Comparison of ENCODE assay signal across 33 cellular contexts in genomic region chr9:16912197-16912596, GRCh38. TPM values are rescaled to one million over a fixed set of nuclear protein-coding genes. Genes with fewer than 3 reads are reported as not detected.
"Had no signal": no experiment of that assay in that cellular context is flagged by ENCODE, and none has a peak within 500 bp of the region (broad histone marks: within the 10 kb centered on the region; RNA-seq: fewer than 3 reads in every experiment).

No MANE protein-coding gene starts in this region.

- DNase-seq: activated CD4-positive, alpha-beta memory T cell treated with anti-CD3 and anti-CD28 coated beads for 36 hours; activated CD4-positive, alpha-beta T cell treated with anti-CD3 and anti-CD28 coated beads for 48 hours; activated CD8-positive, alpha-beta memory T cell treated with anti-CD3 and anti-CD28 coated beads, Interleukin-2, amount 50 U/mL, for 4 hours; activated gamma-delta T cell treated with Interleukin-2 at 50 U/mL for 16 hours; activated naive CD4-positive, alpha-beta T cell treated with anti-CD3 and anti-CD28 coated beads, Interleukin-2, amount 50 U/mL, for 16 hours; activated naive CD8-positive, alpha-beta T cell treated with anti-CD3 and anti-CD28 coated beads, Interleukin-2, amount 50 U/mL, for 24 hours; activated T-cell treated with anti-CD3 and anti-CD28 coated beads, Interleukin-2, amount 50 U/mL, for 24 hours; cerebellar nuclear complex; dorsolateral prefrontal cortex; effector memory CD4-positive, alpha-beta T cell; erythroblast; foreskin melanocyte; islet precursor cell; left ventricle myocardium inferior; mesendoderm; SK-N-SH; stimulated activated CD4-positive, alpha-beta T cell treated with anti-CD3 and anti-CD28 coated beads, Interleukin-15, amount 100 ng/mL, for 24 hours; stimulated activated CD4-positive, alpha-beta T cell treated with anti-CD3 and anti-CD28 coated beads, Interleukin-2, amount 100 ng/mL, for 24 hours; stimulated activated naive B cell treated with anti-CD40 and anti-IgM and Interleukin-4, amounts not matched to agents 10 μg/mL and 1 μg/mL and 100 μg/mL, for 72 hours; stomach; SW 1271; T1000; WERI-Rb-1 had no signal

- H3K4me1 ChIP-seq: left ventricle myocardium inferior, stomach, suprapubic skin, tibial nerve had no signal

- H3K4me3 ChIP-seq: cardiac muscle cell, coronary artery, dorsolateral prefrontal cortex, left ventricle myocardium inferior, lung, right atrium auricular region, stomach, suprapubic skin, tibial nerve had no signal

- H3K4me1 Mint-ChIP-seq: activated naive CD8-positive, alpha-beta T cell treated with anti-CD3 and anti-CD28 coated beads, Interleukin-2, amount 50 U/mL, for 24 hours; brain; stimulated activated naive B cell treated with anti-CD40 and anti-IgM and Interleukin-4, amounts not matched to agents 10 μg/mL and 1 μg/mL and 100 μg/mL, for 72 hours had no signal

- H3K4me2 ChIP-seq: SK-N-SH had no signal

- H3K27ac ChIP-seq: cardiac muscle cell, coronary artery, dorsolateral prefrontal cortex, left ventricle myocardium inferior, right atrium auricular region, stomach, suprapubic skin, tibial nerve, WERI-Rb-1 had no signal

- H3K27ac Mint-ChIP-seq: activated CD4-positive, alpha-beta memory T cell treated with anti-CD3 and anti-CD28 coated beads for 36 hours; activated naive CD8-positive, alpha-beta T cell treated with anti-CD3 and anti-CD28 coated beads, Interleukin-2, amount 50 U/mL, for 24 hours; activated T-cell treated with anti-CD3 and anti-CD28 coated beads, Interleukin-2, amount 50 U/mL, for 24 hours; brain; stimulated activated naive B cell treated with anti-CD40 and anti-IgM and Interleukin-4, amounts not matched to agents 10 μg/mL and 1 μg/mL and 100 μg/mL, for 72 hours; T-helper 1 cell treated with Interleukin-12 subunit alpha and Interleukin-12 subunit beta and Interleukin-4 antibody, amounts not matched to agents 30 μg/mL and 1 μg/mL, for 36 hours had no signal

- H3K9ac ChIP-seq: SK-N-SH had no signal

- ATAC-seq: activated CD4-positive, CD25-positive, alpha-beta regulatory T cell treated with anti-CD3 and anti-CD28 coated beads, Interleukin-2, amount 50 U/mL, for 24 hours; activated naive CD8-positive, alpha-beta T cell treated with anti-CD3 and anti-CD28 coated beads, Interleukin-2, amount 50 U/mL, for 24 hours; stimulated activated naive B cell treated with anti-CD40 and anti-IgM and Interleukin-4, amounts not matched to agents 10 μg/mL and 1 μg/mL and 100 μg/mL, for 72 hours had no signal

- H3K27me3 ChIP-seq: dorsolateral prefrontal cortex, right atrium auricular region, stomach, suprapubic skin, tibial nerve had no signal

- H3K4me3 Mint-ChIP-seq: activated CD4-positive, alpha-beta memory T cell treated with anti-CD3 and anti-CD28 coated beads for 36 hours; activated naive CD8-positive, alpha-beta T cell treated with anti-CD3 and anti-CD28 coated beads, Interleukin-2, amount 50 U/mL, for 24 hours; activated T-cell treated with anti-CD3 and anti-CD28 coated beads, Interleukin-2, amount 50 U/mL, for 24 hours; brain; stimulated activated naive B cell treated with anti-CD40 and anti-IgM and Interleukin-4, amounts not matched to agents 10 μg/mL and 1 μg/mL and 100 μg/mL, for 72 hours; T-helper 1 cell treated with Interleukin-12 subunit alpha and Interleukin-12 subunit beta and Interleukin-4 antibody, amounts not matched to agents 30 μg/mL and 1 μg/mL, for 36 hours had no signal

- H3K36me3 Mint-ChIP-seq: activated CD4-positive, alpha-beta memory T cell treated with anti-CD3 and anti-CD28 coated beads for 36 hours; brain; stimulated activated naive B cell treated with anti-CD40 and anti-IgM and Interleukin-4, amounts not matched to agents 10 μg/mL and 1 μg/mL and 100 μg/mL, for 72 hours had no signal

- H3K36me3 ChIP-seq: cardiac muscle cell, left ventricle myocardium inferior, right atrium auricular region, stomach, suprapubic skin, tibial nerve, WERI-Rb-1 had no signal

- H3K9me3 ChIP-seq: left ventricle myocardium inferior, right atrium auricular region, SK-N-SH, stomach, suprapubic skin, tibial nerve had no signal

- H3K27me3 Mint-ChIP-seq: activated CD4-positive, alpha-beta memory T cell treated with anti-CD3 and anti-CD28 coated beads for 36 hours; activated naive CD8-positive, alpha-beta T cell treated with anti-CD3 and anti-CD28 coated beads, Interleukin-2, amount 50 U/mL, for 24 hours; activated T-cell treated with anti-CD3 and anti-CD28 coated beads, Interleukin-2, amount 50 U/mL, for 24 hours; stimulated activated naive B cell treated with anti-CD40 and anti-IgM and Interleukin-4, amounts not matched to agents 10 μg/mL and 1 μg/mL and 100 μg/mL, for 72 hours had no signal

RNA-seq across cellular contexts. Expression of gene BNC2, which starts 41.7 kb away (rescaled TPM):
- total RNA-seq: activated CD4-positive, alpha-beta memory T cell treated with anti-CD3 and anti-CD28 coated beads for 36 hours; activated CD8-positive, alpha-beta memory T cell treated with anti-CD3 and anti-CD28 coated beads for 36 hours had no signal
